ENCODE assay signal across 10 cellular contexts in genomic region chr7:18638594-18639452, GRCh38.
DNase-seq lines count a peak whose midpoint lies in the region; ATAC-seq and TF ChIP-seq lines count a peak whose summit lies in the region.
"Had no signal": no experiment of that assay in that cellular context is flagged by ENCODE, and none has a peak within 500 bp of the region (broad histone marks: within the 10 kb centered on the region; RNA-seq: fewer than 3 reads in every experiment).

No MANE protein-coding gene starts in this region.

- TF ChIP-seq POLR2A in suprapubic skin (IDR thresholded peaks at IDR 0.05) = no peak

- WGBS in suprapubic skin = 53% methylated on average over 4 of the region's 4 CpGs

- H3K4me1 ChIP-seq in suprapubic skin = peaks cover 6% of the 10 kb centered on the region
- H3K4me1 ChIP-seq: BLaER1 had no signal

- no peaks in the 10 kb centered on the region for H3K36me3 ChIP-seq in suprapubic skin

- peak overlapping the region; percentile 57 for H3K27ac Mint-ChIP-seq in activated CD8-positive, alpha-beta memory T cell treated with anti-CD3 and anti-CD28 coated beads, Interleukin-2, amount 10 ng/mL, durations not matched to agents 7 days and 5 days
- H3K27ac Mint-ChIP-seq in activated CD4-positive, alpha-beta memory T cell treated with anti-CD3 and anti-CD28 coated beads, Interleukin-2, amount 10 ng/mL, durations not matched to agents 7 days and 5 days = peak overlapping the region; percentile 81

- no peak overlapping the region for H3K4me3 Mint-ChIP-seq in activated CD8-positive, alpha-beta memory T cell treated with anti-CD3 and anti-CD28 coated beads, Interleukin-2, amount 10 ng/mL, durations not matched to agents 7 days and 5 days
- no peak overlapping the region for H3K4me3 Mint-ChIP-seq in activated CD4-positive, alpha-beta memory T cell treated with anti-CD3 and anti-CD28 coated beads, Interleukin-2, amount 10 ng/mL, durations not matched to agents 7 days and 5 days

- H3K36me3 Mint-ChIP-seq in activated CD8-positive, alpha-beta memory T cell treated with anti-CD3 and anti-CD28 coated beads, Interleukin-2, amount 10 ng/mL, durations not matched to agents 7 days and 5 days = no peaks in the 10 kb centered on the region
- no peaks in the 10 kb centered on the region for H3K36me3 Mint-ChIP-seq in activated CD4-positive, alpha-beta memory T cell treated with anti-CD3 and anti-CD28 coated beads, Interleukin-2, amount 10 ng/mL, durations not matched to agents 7 days and 5 days (ENCODE audit: low read depth)

- POLR2A ChIA-PET in activated CD4-positive, alpha-beta memory T cell treated with anti-CD3 and anti-CD28 coated beads, Interleukin-2, amount 10 ng/mL, durations not matched to agents 7 days and 5 days (lab: Charles Lee) = interaction anchor here (0.9 to 1.0 kb wide), 2 partner anchors 10 to 12 kb away, joined by 3 read pairs; no protein-coding TSS in a partner anchor

- no peak for DNase-seq in activated CD8-positive, alpha-beta memory T cell treated with anti-CD3 and anti-CD28 coated beads, Interleukin-2, amount 10 ng/mL, durations not matched to agents 7 days and 5 days
- DNase-seq in activated CD8-positive, alpha-beta memory T cell treated with anti-CD3 and anti-CD28 coated beads for 24 hours = no peak
- DNase-seq in activated CD4-positive, alpha-beta memory T cell treated with anti-CD3 and anti-CD28 coated beads, Interleukin-2, amount 10 ng/mL, durations not matched to agents 7 days and 5 days = no peak
- peak; percentile 3 for DNase-seq in hepatic stellate cell (ENCODE audit: low spot score)
- no peak for DNase-seq in suprapubic skin (ENCODE audit: low spot score in 2 of 2)
- no peak for DNase-seq in D341Med (ENCODE audit: low spot score)
- no peak for DNase-seq in retina
- DNase-seq: NCI-H1048 had no signal

- no peaks in the 10 kb centered on the region for H3K9me3 Mint-ChIP-seq in activated CD8-positive, alpha-beta memory T cell treated with anti-CD3 and anti-CD28 coated beads, Interleukin-2, amount 10 ng/mL, durations not matched to agents 7 days and 5 days (ENCODE audit: low read depth)
- no peaks in the 10 kb centered on the region for H3K9me3 Mint-ChIP-seq in activated CD4-positive, alpha-beta memory T cell treated with anti-CD3 and anti-CD28 coated beads, Interleukin-2, amount 10 ng/mL, durations not matched to agents 7 days and 5 days

- H3K9me3 ChIP-seq in suprapubic skin = no peaks in the 10 kb centered on the region
- H3K9me3 ChIP-seq: BLaER1 had no signal

- peaks cover 12% of the 10 kb centered on the region for H3K4me1 Mint-ChIP-seq in activated CD8-positive, alpha-beta memory T cell treated with anti-CD3 and anti-CD28 coated beads, Interleukin-2, amount 10 ng/mL, durations not matched to agents 7 days and 5 days
- peaks cover 11% of the 10 kb centered on the region for H3K4me1 Mint-ChIP-seq in activated CD4-positive, alpha-beta memory T cell treated with anti-CD3 and anti-CD28 coated beads, Interleukin-2, amount 10 ng/mL, durations not matched to agents 7 days and 5 days

- no peak overlapping the region for H3K4me3 ChIP-seq in suprapubic skin
- H3K4me3 ChIP-seq: BLaER1 had no signal

- H3K27me3 ChIP-seq in suprapubic skin = no peaks in the 10 kb centered on the region
- H3K27me3 ChIP-seq: BLaER1 had no signal

- no peak for TF ChIP-seq EP300 in suprapubic skin (IDR thresholded peaks at IDR 0.05)

- no peaks in the 10 kb centered on the region for H3K27me3 Mint-ChIP-seq in activated CD8-positive, alpha-beta memory T cell treated with anti-CD3 and anti-CD28 coated beads, Interleukin-2, amount 10 ng/mL, durations not matched to agents 7 days and 5 days
- no peaks in the 10 kb centered on the region for H3K27me3 Mint-ChIP-seq in activated CD4-positive, alpha-beta memory T cell treated with anti-CD3 and anti-CD28 coated beads, Interleukin-2, amount 10 ng/mL, durations not matched to agents 7 days and 5 days

- CTCF ChIA-PET in activated CD8-positive, alpha-beta memory T cell treated with anti-CD3 and anti-CD28 coated beads, Interleukin-2, amount 10 ng/mL, durations not matched to agents 7 days and 5 days (lab: Charles Lee) = interaction anchor here (1.9 kb wide), 1 partner anchor 27 kb away, joined by 5 read pairs; no protein-coding TSS in a partner anchor
- CTCF ChIA-PET in activated CD4-positive, alpha-beta memory T cell treated with anti-CD3 and anti-CD28 coated beads, Interleukin-2, amount 10 ng/mL, durations not matched to agents 7 days and 5 days (lab: Charles Lee) = interaction anchor here (0.8 kb wide), 1 partner anchor 1080 kb away, joined by 3 read pairs; no protein-coding TSS in a partner anchor

- no peak for TF ChIP-seq CTCF in suprapubic skin (IDR thresholded peaks at IDR 0.05)

- H3K27ac ChIP-seq in suprapubic skin = peak overlapping the region; percentile 77
- H3K27ac ChIP-seq: BLaER1 had no signal

- ATAC-seq in activated CD8-positive, alpha-beta memory T cell treated with anti-CD3 and anti-CD28 coated beads, Interleukin-2, amount 10 ng/mL, durations not matched to agents 7 days and 5 days = no peak
- no peak for ATAC-seq in HG03280 (IDR thresholded peaks at IDR 0.05; ENCODE audit: unreplicated experiment)
